Comparison of ENCODE assay signal across 8 cellular contexts in the genomic region with DNA sequence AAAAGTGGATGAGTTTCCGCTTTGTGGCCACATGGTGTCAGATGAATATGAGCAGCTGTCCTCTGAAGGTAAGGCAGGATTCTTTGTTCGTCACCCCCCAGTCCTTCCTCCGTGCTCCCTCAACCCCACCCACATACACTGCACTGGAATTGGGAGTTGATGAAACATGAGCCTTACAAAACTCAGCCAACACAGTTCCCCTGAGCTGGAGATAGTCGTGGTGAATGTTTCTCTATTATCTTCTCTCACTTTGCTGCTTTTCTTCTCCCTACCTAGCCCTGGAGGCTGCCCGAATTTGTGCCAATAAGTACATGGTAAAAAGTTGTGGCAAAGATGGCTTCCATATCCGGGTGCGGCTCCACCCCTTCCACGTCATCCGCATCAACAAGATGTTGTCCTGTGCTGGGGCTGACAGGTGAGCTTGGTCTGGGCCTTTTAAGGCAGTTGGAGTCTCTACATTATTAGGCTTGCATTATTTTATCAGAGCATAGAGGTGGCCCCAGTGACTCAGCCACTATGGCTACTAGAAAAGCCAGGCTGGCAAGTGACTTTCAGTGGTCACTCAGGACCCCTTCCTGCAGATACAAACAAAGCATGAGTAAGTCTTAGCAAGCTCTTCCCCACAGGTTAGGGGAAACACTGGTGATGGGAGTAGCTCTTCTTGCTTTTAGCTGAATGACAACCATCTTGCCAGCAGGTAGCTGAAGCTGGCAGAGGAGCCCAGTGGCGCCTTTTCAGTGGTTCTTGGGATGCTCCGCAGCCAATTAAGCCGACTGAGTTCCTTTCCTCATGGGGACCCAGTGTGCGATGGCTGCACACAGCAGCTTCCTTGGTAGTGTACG. TPM values are rescaled to one million over a fixed set of nuclear protein-coding genes. Genes with fewer than 3 reads are reported as not detected.
DNase-seq lines count a peak whose midpoint lies in the region; ATAC-seq, FAIRE-seq and TF ChIP-seq lines count a peak whose summit lies in the region.

No MANE protein-coding gene starts in this region.

- ATAC-seq in K562 (no peak), HG03378 (IDR thresholded peaks at IDR 0.05; ENCODE audit: unreplicated experiment) (no peak)

- CTCF ChIA-PET in K562 (lab: Yijun Ruan, JAX; ENCODE audit: low intra/inter-chr PET ratio), result interaction anchor here (0.5 to 3.3 kb wide), 2 partner anchors 135 to 139 kb away, joined by 3 to 17 read pairs; no protein-coding TSS in a partner anchor

- H3K4me2 ChIP-seq in K562 (ENCODE audit: insufficient read depth, low read length), result peak overlapping the region; percentile 97

- intact Hi-C loops in K562 (cut with micrococcal nuclease), result loop anchor here (5.0 kb wide), 1 partner anchor 88 kb away; a partner anchor contains a TSS

- H3K79me2 ChIP-seq in ACC112 (ENCODE audit: control insufficient read depth, insufficient read depth, low read length, unreplicated experiment), result peaks cover 22% of the 10 kb centered on the region
- H3K79me2 ChIP-seq in K562 (ENCODE audit: control insufficient read depth, insufficient read depth, low read length), result peaks cover 42% of the 10 kb centered on the region

- H3K9me1 ChIP-seq in K562 (ENCODE audit: control insufficient read depth, insufficient read depth, low read length), result no peaks in the 10 kb centered on the region

- H3K9ac ChIP-seq in K562 (ENCODE audit: insufficient read depth in 1 of 2, low read depth in 2 of 2, low read length in 2 of 2), result peak overlapping the region; percentile 95 to 98

- no peaks in the 10 kb centered on the region; the same call in 1 of the 2 replicates for H3K9me3 ChIP-seq in K562 (replicated peaks; ENCODE audit: control insufficient read depth, insufficient read depth, low read depth, low read length)
- no peaks in the 10 kb centered on the region for H3K9me3 ChIP-seq in mesodermal cell (ENCODE audit: control insufficient read depth, low read length)

- H2AFZ ChIP-seq in ACC112 (ENCODE audit: low read length, unreplicated experiment) (no peak overlapping the region), K562 (ENCODE audit: low read depth, low read length) (no peak overlapping the region)

- POLR2A ChIA-PET in K562 (lab: Yijun Ruan, JAX), result interaction anchor here (0.6 to 6.0 kb wide), 17 partner anchors 10 to 142 kb away, joined by 3 to 85 read pairs (median 5); a partner anchor contains a TSS

- H3K27me3 ChIP-seq in ACC112 (ENCODE audit: insufficient read depth, low read length) (no peaks in the 10 kb centered on the region), K562 (ENCODE audit: control insufficient read depth in 2 of 2, insufficient read depth in 2 of 2, low read length in 2 of 2) (no peaks in the 10 kb centered on the region)

- TF ChIP-seq RAD21 in K562 (CRISPR knock-in tag; conservative IDR thresholded peaks at IDR 0.05 in 1 of 2, IDR thresholded peaks at IDR 0.05 in 1 of 2), result no peak

- H3K4me1 ChIP-seq in ACC112 (ENCODE audit: control insufficient read depth, insufficient read depth, low read length, unreplicated experiment) (peaks cover 3% of the 10 kb centered on the region), K562 (replicated peaks in 1 of 2; ENCODE audit: control insufficient read depth in 2 of 2, insufficient read depth in 2 of 2, low read length in 2 of 2) (peaks cover 5 to 20% of the 10 kb centered on the region in 2 experiments; a peak in 3 of 5 replicates), mesodermal cell (ENCODE audit: control insufficient read depth, insufficient read depth, low read length, poor library complexity, severe bottlenecking) (no peaks in the 10 kb centered on the region)

- in situ Hi-C loops in K562 (cut with MboI), result loop anchor here (10.0 kb wide), 1 partner anchor 135 kb away; no protein-coding TSS in a partner anchor

- DNase-seq in Jurkat, Clone E6-1 (ENCODE audit: low read depth, low spot score), result no peak
- DNase-seq in K562 (ENCODE audit: extremely low read depth in 1 of 4, low spot score in 3 of 4), result peak in 2 of 4 experiments; percentile 32 to 33
- no peak for DNase-seq in NCI-H510A treated with DMSO at 0.1 percent for 48 hours (lab: John Stamatoyannopoulos, UW)
- no peak for DNase-seq in NCI-H524 treated with DMSO at 0.1 percent for 48 hours (lab: John Stamatoyannopoulos, UW)
- no peak for DNase-seq in RPMI8226

- peaks cover 13% of the 10 kb centered on the region for H4K20me1 ChIP-seq in K562 (replicated peaks; ENCODE audit: control insufficient read depth, insufficient read depth, low read length)

- H3K4me3 ChIP-seq in ACC112 (ENCODE audit: low read depth, low read length) (peak overlapping the region; percentile 98), K562 (peak overlapping the region; percentile 64), mesodermal cell (ENCODE audit: extremely low read depth, insufficient read depth, low read length, poor library complexity, severe bottlenecking) (peak overlapping the region; percentile 65)
- peak overlapping the region; percentile 90 for H3K4me3 ChIP-seq in Jurkat, Clone E6-1 (ENCODE audit: low read length)

- peak; percentile 51 for FAIRE-seq in K562 (lab: Jason Lieb, UNC)

- TF ChIP-seq CTCF in K562 (IDR thresholded peaks at IDR 0.05 in 2 of 3, conservative IDR thresholded peaks at IDR 0.05 in 1 of 3; ENCODE audit: insufficient read depth in 2 of 3, low read depth in 1 of 3, low read length in 3 of 3), result no peak

- H3K27ac ChIP-seq in ACC112 (ENCODE audit: low read depth, low read length), result peak overlapping the region; percentile 99
- H3K27ac ChIP-seq in K562 (ENCODE audit: extremely low read depth, low read depth, low read length), result peak overlapping the region; percentile 97
- H3K27ac ChIP-seq in mesodermal cell (ENCODE audit: low read depth, low read length, severe bottlenecking), result peak overlapping the region; percentile 98

- WGBS in K562 (ENCODE audit: insufficient coverage, low coverage, missing lambda C conversion rate), result 12% methylated on average over 12 of the region's 14 CpGs
- 90 to 96% methylated on average over 2 to 3 of the region's 14 CpGs for WGBS in mesodermal cell (ENCODE audit: insufficient coverage in 2 of 2), 2 experiments

- peaks cover 14% of the 10 kb centered on the region; the same call in 1 of the 2 replicates for H3K36me3 ChIP-seq in ACC112 (ENCODE audit: insufficient read depth, low read length)
- H3K36me3 ChIP-seq in K562 (ENCODE audit: control insufficient read depth, insufficient read depth, low read length), result peaks cover 35% of the 10 kb centered on the region
- peaks cover 18% of the 10 kb centered on the region for H3K36me3 ChIP-seq in mesodermal cell (ENCODE audit: control insufficient read depth, insufficient read depth, low read length)

- no TSS peak for BruUV-seq in K562 (replicated peaks; lab: Mats Ljungman, UMichigan)

- TF ChIP-seq POLR2A in K562 (conservative IDR thresholded peaks at IDR 0.05), result peak; percentile 50

- no peak for TF ChIP-seq EP300 in K562 (IDR thresholded peaks at IDR 0.05; ENCODE audit: low read length)

RNA-seq across cellular contexts. Expression of a gene that starts 1.6 kb away (rescaled TPM):
- 3,019 TPM for polyA plus RNA-seq in Jurkat, Clone E6-1 (2012; ENCODE audit: insufficient read depth, insufficient read length)
- 652 and 1,355 TPM in 2 replicates for total RNA-seq in K562 (2011; cell fraction: chromatin; rRNA removed; ENCODE audit: low replicate concordance)
- 1,356 and 1,561 TPM in 2 replicates for total RNA-seq in K562 (2011; cell fraction: nucleolus; rRNA removed)
- 1,670 and 2,786 TPM in 2 replicates for total RNA-seq in K562 (2011; cell fraction: nucleoplasm; rRNA removed)
- total RNA-seq in K562 (2014; rRNA removed) (4,111 and 4,705 TPM in 2 replicates), K562 (2014; rRNA removed; fragmentation: Illumina TruSeq; extraction: Trizol) (3,682 and 4,010 TPM in 2 replicates), K562 (2015; rRNA removed; fragmentation: Illumina TruSeq; extraction: Trizol) (3,735 and 3,774 TPM in 2 replicates), K562 (2021) (4,299 and 4,408 TPM in 2 replicates)
- polyA plus RNA-seq in K562 (2011; rRNA removed) (5,297 and 6,545 TPM in 2 replicates), K562 (2014; fragmentation: Illumina TruSeq; extraction: Trizol) (6,119 and 7,432 TPM in 2 replicates), K562 (2014; fragmentation: Nextera tagmentation; extraction: Ambion mirVana) (1,000 to 10,000 TPM; 5,014 to 7,600 TPM), K562 (2014; rRNA removed) (6,193 and 7,323 TPM in 2 replicates)
- 7,052 and 10,074 TPM in 2 replicates for polyA plus RNA-seq in K562 (2011; cell fraction: cytosol; rRNA removed)
- 3,562 and 5,028 TPM in 2 replicates for polyA plus RNA-seq in K562 (2011; cell fraction: nucleus; rRNA removed)
- 5,208 and 8,851 TPM in 2 replicates for polyA plus RNA-seq in K562 (2012)
- 1,451 and 1,523 TPM in 2 replicates for polyA minus RNA-seq in K562 (2011; rRNA and poly(A)+ RNA removed)
- 1,578 and 1,804 TPM in 2 replicates for polyA minus RNA-seq in K562 (2011; cell fraction: cytosol; rRNA and poly(A)+ RNA removed)
- polyA minus RNA-seq in K562 (2011; cell fraction: nucleus; rRNA and poly(A)+ RNA removed), result 368 and 622 TPM in 2 replicates
- polyA plus RNA-seq in mesodermal cell (2013, experiment 1 of 2), result 3,353 TPM
- 3,098 TPM for polyA plus RNA-seq in mesodermal cell (2013, experiment 2 of 2)

RNA-seq across cellular contexts. Expression of a gene that starts 9.3 kb away (rescaled TPM):
- polyA plus RNA-seq in Jurkat, Clone E6-1 (2012; ENCODE audit: insufficient read depth, insufficient read length), result 3.9 TPM
- 14.4 and 29.9 TPM in 2 replicates for total RNA-seq in K562 (2011; cell fraction: chromatin; rRNA removed; ENCODE audit: low replicate concordance)
- total RNA-seq in K562 (2011; cell fraction: nucleolus; rRNA removed), result 32.4 and 37.9 TPM in 2 replicates
- 24.0 and 27.8 TPM in 2 replicates for total RNA-seq in K562 (2011; cell fraction: nucleoplasm; rRNA removed)
- total RNA-seq in K562 (2014; rRNA removed) (12.4 and 16.4 TPM in 2 replicates), K562 (2014; rRNA removed; fragmentation: Illumina TruSeq; extraction: Trizol) (5.7 and 5.9 TPM in 2 replicates), K562 (2015; rRNA removed; fragmentation: Illumina TruSeq; extraction: Trizol) (4.9 and 5.5 TPM in 2 replicates), K562 (2021) (10.9 and 11.2 TPM in 2 replicates)
- polyA plus RNA-seq in K562 (2011; rRNA removed) (12.6 and 14.8 TPM in 2 replicates), K562 (2014; fragmentation: Illumina TruSeq; extraction: Trizol) (7.9 and 12.9 TPM in 2 replicates), K562 (2014; fragmentation: Nextera tagmentation; extraction: Ambion mirVana) (under 1 TPM; 0.73 to 0.74 TPM), K562 (2014; rRNA removed) (11.6 and 16.4 TPM in 2 replicates)
- polyA plus RNA-seq in K562 (2011; cell fraction: cytosol; rRNA removed), result 18.6 and 34.4 TPM in 2 replicates
- polyA plus RNA-seq in K562 (2011; cell fraction: nucleus; rRNA removed), result 18.8 and 31.1 TPM in 2 replicates
- 14.5 and 24.0 TPM in 2 replicates for polyA plus RNA-seq in K562 (2012)
- 5.2 and 6.9 TPM in 2 replicates for polyA minus RNA-seq in K562 (2011; rRNA and poly(A)+ RNA removed)
- polyA minus RNA-seq in K562 (2011; cell fraction: cytosol; rRNA and poly(A)+ RNA removed), result 8.1 and 9.3 TPM in 2 replicates
- 4.7 and 6.1 TPM in 2 replicates for polyA minus RNA-seq in K562 (2011; cell fraction: nucleus; rRNA and poly(A)+ RNA removed)
- polyA plus RNA-seq in mesodermal cell (2013, experiment 1 of 2), result 20.7 TPM
- 18.9 TPM for polyA plus RNA-seq in mesodermal cell (2013, experiment 2 of 2)

RNA-seq across cellular contexts. Expression of a gene that starts 11.6 kb away (rescaled TPM):
- polyA plus RNA-seq in Jurkat, Clone E6-1 (2012; ENCODE audit: insufficient read depth, insufficient read length), result 70.4 TPM
- 68.1 and 155 TPM in 2 replicates for total RNA-seq in K562 (2011; cell fraction: chromatin; rRNA removed; ENCODE audit: low replicate concordance)
- total RNA-seq in K562 (2011; cell fraction: nucleolus; rRNA removed), result 126 and 130 TPM in 2 replicates
- 84.5 and 90.6 TPM in 2 replicates for total RNA-seq in K562 (2011; cell fraction: nucleoplasm; rRNA removed)
- total RNA-seq in K562 (2014; rRNA removed) (20.2 and 33.7 TPM in 2 replicates), K562 (2014; rRNA removed; fragmentation: Illumina TruSeq; extraction: Trizol) (10.7 and 11.3 TPM in 2 replicates), K562 (2015; rRNA removed; fragmentation: Illumina TruSeq; extraction: Trizol) (15.6 and 17.1 TPM in 2 replicates), K562 (2021) (29.6 and 32.2 TPM in 2 replicates)
- polyA plus RNA-seq in K562 (2011; rRNA removed) (24.0 and 39.6 TPM in 2 replicates), K562 (2014; fragmentation: Illumina TruSeq; extraction: Trizol) (20.2 and 25.0 TPM in 2 replicates), K562 (2014; fragmentation: Nextera tagmentation; extraction: Ambion mirVana) (under 1 TPM; 0.49 to 0.64 TPM), K562 (2014; rRNA removed) (33.6 and 40.7 TPM in 2 replicates)
- 24.2 and 26.2 TPM in 2 replicates for polyA plus RNA-seq in K562 (2011; cell fraction: cytosol; rRNA removed)
- 415 and 432 TPM in 2 replicates for polyA plus RNA-seq in K562 (2011; cell fraction: nucleus; rRNA removed)
- polyA plus RNA-seq in K562 (2012), result 21.3 and 52.8 TPM in 2 replicates
- polyA minus RNA-seq in K562 (2011; rRNA and poly(A)+ RNA removed), result 7.7 and 17.0 TPM in 2 replicates
- polyA minus RNA-seq in K562 (2011; cell fraction: cytosol; rRNA and poly(A)+ RNA removed), result 8.3 and 13.7 TPM in 2 replicates
- 45.6 and 52.2 TPM in 2 replicates for polyA minus RNA-seq in K562 (2011; cell fraction: nucleus; rRNA and poly(A)+ RNA removed)
- 38.4 TPM for polyA plus RNA-seq in mesodermal cell (2013, experiment 1 of 2)
- 28.4 TPM for polyA plus RNA-seq in mesodermal cell (2013, experiment 2 of 2)

RNA-seq across cellular contexts. Expression of a gene that starts 20.7 kb away (rescaled TPM):
- polyA plus RNA-seq in Jurkat, Clone E6-1 (2012; ENCODE audit: insufficient read depth, insufficient read length), result 95.4 TPM
- total RNA-seq in K562 (2011; cell fraction: chromatin; rRNA removed; ENCODE audit: low replicate concordance), result 41.8 and 93.2 TPM in 2 replicates
- 88.9 and 97.4 TPM in 2 replicates for total RNA-seq in K562 (2011; cell fraction: nucleolus; rRNA removed)
- 70.5 and 73.6 TPM in 2 replicates for total RNA-seq in K562 (2011; cell fraction: nucleoplasm; rRNA removed)
- 32.9 and 36.2 TPM in 2 replicates for total RNA-seq in K562 (2014; rRNA removed)
- 37.5 and 38.3 TPM in 2 replicates for total RNA-seq in K562 (2014; rRNA removed; fragmentation: Illumina TruSeq; extraction: Trizol)
- 61.9 and 67.8 TPM in 2 replicates for total RNA-seq in K562 (2015; rRNA removed; fragmentation: Illumina TruSeq; extraction: Trizol)
- 124 and 135 TPM in 2 replicates for total RNA-seq in K562 (2021)
- polyA plus RNA-seq in K562 (2011; rRNA removed), result 77.4 and 81.2 TPM in 2 replicates
- polyA plus RNA-seq in K562 (2011; cell fraction: cytosol; rRNA removed), result 100.0 and 121 TPM in 2 replicates
- 238 and 242 TPM in 2 replicates for polyA plus RNA-seq in K562 (2011; cell fraction: nucleus; rRNA removed)
- polyA plus RNA-seq in K562 (2012), result 125 and 134 TPM in 2 replicates
- 177 and 206 TPM in 2 replicates for polyA plus RNA-seq in K562 (2014; fragmentation: Illumina TruSeq; extraction: Trizol)
- polyA plus RNA-seq in K562 (2014; fragmentation: Nextera tagmentation; extraction: Ambion mirVana), result 1 to 10 TPM; 2.3 to 3.1 TPM
- 86.7 and 110 TPM in 2 replicates for polyA plus RNA-seq in K562 (2014; rRNA removed)
- polyA minus RNA-seq in K562 (2011; rRNA and poly(A)+ RNA removed), result 24.0 and 43.3 TPM in 2 replicates
- 51.3 and 57.9 TPM in 2 replicates for polyA minus RNA-seq in K562 (2011; cell fraction: cytosol; rRNA and poly(A)+ RNA removed)
- polyA minus RNA-seq in K562 (2011; cell fraction: nucleus; rRNA and poly(A)+ RNA removed), result 28.5 and 40.8 TPM in 2 replicates
- 86.7 TPM for polyA plus RNA-seq in mesodermal cell (2013, experiment 1 of 2)
- polyA plus RNA-seq in mesodermal cell (2013, experiment 2 of 2), result 71.3 TPM

RNA-seq across cellular contexts. Expression of a gene that starts 25.3 kb away (rescaled TPM):
- polyA plus RNA-seq in Jurkat, Clone E6-1 (2012; ENCODE audit: insufficient read depth, insufficient read length), result 361 TPM
- 432 and 1,364 TPM in 2 replicates for total RNA-seq in K562 (2011; cell fraction: chromatin; rRNA removed; ENCODE audit: low replicate concordance)
- 816 and 818 TPM in 2 replicates for total RNA-seq in K562 (2011; cell fraction: nucleolus; rRNA removed)
- total RNA-seq in K562 (2011; cell fraction: nucleoplasm; rRNA removed), result 362 and 459 TPM in 2 replicates
- total RNA-seq in K562 (2014; rRNA removed), result 554 and 803 TPM in 2 replicates
- total RNA-seq in K562 (2014; rRNA removed; fragmentation: Illumina TruSeq; extraction: Trizol), result 72.2 and 110 TPM in 2 replicates
- 135 and 162 TPM in 2 replicates for total RNA-seq in K562 (2015; rRNA removed; fragmentation: Illumina TruSeq; extraction: Trizol)
- total RNA-seq in K562 (2021), result 672 and 735 TPM in 2 replicates
- polyA plus RNA-seq in K562 (2011; rRNA removed), result 86.6 and 165 TPM in 2 replicates
- 122 and 183 TPM in 2 replicates for polyA plus RNA-seq in K562 (2011; cell fraction: cytosol; rRNA removed)
- polyA plus RNA-seq in K562 (2011; cell fraction: nucleus; rRNA removed), result 624 and 751 TPM in 2 replicates
- 392 and 593 TPM in 2 replicates for polyA plus RNA-seq in K562 (2012)
- 329 and 438 TPM in 2 replicates for polyA plus RNA-seq in K562 (2014; fragmentation: Illumina TruSeq; extraction: Trizol)
- polyA plus RNA-seq in K562 (2014; fragmentation: Nextera tagmentation; extraction: Ambion mirVana), result 1 to 10 TPM; 6.2 to 6.8 TPM
- 226 and 245 TPM in 2 replicates for polyA plus RNA-seq in K562 (2014; rRNA removed)
- polyA minus RNA-seq in K562 (2011; rRNA and poly(A)+ RNA removed), result 249 and 291 TPM in 2 replicates
- 522 and 767 TPM in 2 replicates for polyA minus RNA-seq in K562 (2011; cell fraction: cytosol; rRNA and poly(A)+ RNA removed)
- polyA minus RNA-seq in K562 (2011; cell fraction: nucleus; rRNA and poly(A)+ RNA removed), result 248 and 324 TPM in 2 replicates
- polyA plus RNA-seq in mesodermal cell (2013, experiment 1 of 2), result 684 TPM
- polyA plus RNA-seq in mesodermal cell (2013, experiment 2 of 2), result 564 TPM
